In the genomic region with DNA sequence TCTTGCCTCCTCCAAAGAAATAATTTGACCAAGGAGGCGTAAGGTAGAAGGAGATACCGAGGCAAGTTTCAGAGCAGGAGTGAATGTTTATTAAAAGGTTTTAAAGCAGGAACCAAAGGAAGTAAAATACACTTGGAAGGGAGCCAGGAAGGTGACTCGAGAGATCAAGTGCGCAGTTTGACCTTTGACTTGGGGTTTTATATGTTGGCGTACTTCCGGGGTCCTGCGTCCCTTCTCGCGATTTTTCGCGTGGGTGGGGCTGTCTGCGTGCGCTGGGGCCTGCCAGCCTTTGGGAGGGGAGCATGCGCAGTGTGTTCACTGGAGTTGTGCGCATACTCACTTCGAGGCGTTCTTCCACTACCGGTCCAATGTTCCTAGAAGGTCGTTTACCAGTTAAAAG, we compare ENCODE assay signal across 17 cellular contexts.
"Had no signal": no experiment of that assay in that cellular context is flagged by ENCODE, and none has a peak within 500 bp of the region (broad histone marks: within the 10 kb centered on the region; RNA-seq: fewer than 3 reads in every experiment).

No MANE protein-coding gene starts in this region.

- H3K4me1 ChIP-seq: colonic mucosa, thyroid gland, upper lobe of right lung, vagina had no signal

- H3K27ac ChIP-seq: colonic mucosa, thyroid gland, upper lobe of right lung, vagina had no signal

- ATAC-seq: left lobe of liver, natural killer cell, upper lobe of right lung had no signal

- DNase-seq: colonic mucosa; dermis blood vessel endothelial cell; effector CD4-positive, alpha-beta T cell; foreskin melanocyte; hippocampal formation; kidney glomerular epithelial cell; natural killer cell; occipital lobe; small intestine; stimulated activated CD4-positive, alpha-beta T cell treated with anti-CD3 and anti-CD28 coated beads, Interleukin-12 subunit alpha, Interleukin-12 subunit beta, amount 100 ng/mL, for 4 hours; stimulated activated naive CD4-positive, alpha-beta T cell treated with Interleukin-2 at 50 U/mL for 16 hours; thyroid gland; upper lobe of right lung had no signal

- FAIRE-seq: islet of Langerhans, small intestine had no signal

- H3K36me3 ChIP-seq: colonic mucosa, thyroid gland, upper lobe of right lung, vagina had no signal

- H3K27me3 ChIP-seq: colonic mucosa, thyroid gland, upper lobe of right lung, vagina had no signal

- H3K4me3 Mint-ChIP-seq: mesothelial cell of epicardium, natural killer cell had no signal

- H3K27ac Mint-ChIP-seq: mesothelial cell of epicardium, natural killer cell had no signal

- H3K36me3 Mint-ChIP-seq: mesothelial cell of epicardium, natural killer cell had no signal

- H3K9me3 ChIP-seq: colonic mucosa, thyroid gland, upper lobe of right lung, vagina had no signal

- H3K4me1 Mint-ChIP-seq: natural killer cell had no signal

- H3K4me3 ChIP-seq: colonic mucosa, thyroid gland, upper lobe of right lung, vagina had no signal
